ENCODE assay signal across 1 cellular context in genomic region chr12:65827827-65828231, GRCh38.
TF ChIP-seq lines count a peak whose summit lies in the region.

No MANE protein-coding gene starts in this region.

TF ChIP-seq in HepG2, 621 proteins besides CTCF, POLR2A, EP300 and RAD21:
- TF ChIP-seq MAFK (conservative IDR thresholded peaks at IDR 0.05 in 1 of 2, IDR thresholded peaks at IDR 0.05 in 1 of 2; ENCODE audit: low read length in 2 of 2) (peak; percentile 18 to 27; a peak in 2 of 4 replicates), ZNF577 (CRISPR knock-in tag; IDR thresholded peaks at IDR 0.05; ENCODE audit: borderline replicate concordance, low read depth) (no peak), ZNF430 (CRISPR knock-in tag; IDR thresholded peaks at IDR 0.05) (no peak), ASH2L (IDR thresholded peaks at IDR 0.05; ENCODE audit: insufficient read length, low read depth, low read length) (peak; percentile 61), ZNF567 (CRISPR knock-in tag; IDR thresholded peaks at IDR 0.05; ENCODE audit: borderline replicate concordance) (no peak), SP5 (CRISPR knock-in tag; IDR thresholded peaks at IDR 0.05; ENCODE audit: borderline replicate concordance, low read depth) (no peak), SAP130 (CRISPR knock-in tag; IDR thresholded peaks at IDR 0.05; ENCODE audit: low read depth) (peak; percentile 35; the same call in 1 of the 2 replicates), TP53 (CRISPR knock-in tag; conservative IDR thresholded peaks at IDR 0.05) (no peak), DNMT1 (CRISPR knock-in tag; IDR thresholded peaks at IDR 0.05) (no peak), ZSCAN29 (CRISPR knock-in tag; conservative IDR thresholded peaks at IDR 0.05) (no peak), HIC2 (CRISPR knock-in tag; IDR thresholded peaks at IDR 0.05; ENCODE audit: low read depth) (no peak), NFATC3 (CRISPR knock-in tag; IDR thresholded peaks at IDR 0.05) (no peak), TAF1 (CRISPR knock-in tag; IDR thresholded peaks at IDR 0.05) (peak; percentile 22; the same call in 1 of the 2 replicates), RBFOX2 (IDR thresholded peaks at IDR 0.05; ENCODE audit: low read depth, low read length) (peak; percentile 23; the same call in 1 of the 2 replicates)
